In the genomic region with DNA sequence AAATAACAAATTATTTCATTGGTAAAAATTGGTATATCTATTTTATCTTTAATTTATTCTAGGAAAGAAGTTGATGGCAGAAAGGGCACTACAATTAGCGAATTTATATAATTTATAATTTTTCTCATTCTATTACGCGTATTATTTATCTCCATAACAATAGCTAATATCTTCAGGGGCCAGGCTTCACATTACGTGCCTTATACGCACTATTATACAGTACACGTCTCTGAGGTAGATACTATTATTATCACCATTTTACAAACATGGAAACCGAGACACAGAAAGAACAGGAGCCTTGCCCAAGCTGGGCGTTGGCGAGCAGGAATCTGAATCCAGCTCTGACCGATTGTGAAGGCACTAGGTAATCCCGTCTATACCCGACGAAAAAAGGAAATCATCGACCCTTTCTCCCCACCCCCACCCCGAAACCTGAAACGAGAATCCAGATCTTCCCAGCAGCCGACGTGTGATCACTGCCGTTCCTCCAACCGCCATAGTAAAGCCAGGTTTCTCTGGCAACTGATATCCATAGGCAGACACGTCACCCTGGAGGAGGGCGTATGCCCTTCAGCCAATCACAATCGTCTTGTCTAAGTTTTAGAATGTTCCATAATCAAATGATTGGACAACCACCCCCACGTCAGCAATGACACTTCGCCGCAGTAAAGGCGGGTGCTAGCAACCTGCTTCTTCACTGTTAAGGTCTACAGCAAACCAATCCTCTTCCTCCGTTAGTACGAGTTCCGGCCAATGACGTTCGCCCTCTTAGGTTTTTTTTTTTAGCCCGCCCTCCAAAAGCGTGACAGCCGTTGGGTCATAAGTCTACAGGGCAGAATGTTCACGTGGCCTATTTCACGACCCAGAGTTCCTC, we compare ENCODE assay signal across 8 cellular contexts. TPM values are rescaled to one million over a fixed set of nuclear protein-coding genes. Genes with fewer than 3 reads are reported as not detected.
DNase-seq lines count a peak whose midpoint lies in the region; ATAC-seq lines count a peak whose summit lies in the region.

A gene with protein sequence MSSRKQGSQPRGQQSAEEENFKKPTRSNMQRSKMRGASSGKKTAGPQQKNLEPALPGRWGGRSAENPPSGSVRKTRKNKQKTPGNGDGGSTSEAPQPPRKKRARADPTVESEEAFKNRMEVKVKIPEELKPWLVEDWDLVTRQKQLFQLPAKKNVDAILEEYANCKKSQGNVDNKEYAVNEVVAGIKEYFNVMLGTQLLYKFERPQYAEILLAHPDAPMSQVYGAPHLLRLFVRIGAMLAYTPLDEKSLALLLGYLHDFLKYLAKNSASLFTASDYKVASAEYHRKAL (minus strand): TSS at position 501 of the 874 bp plus-strand sequence. CDS start 9,672 bp downstream, outside the sequence.

- CTCF ChIA-PET in activated CD4-positive, alpha-beta T cell treated with anti-CD3 and anti-CD28 coated beads, Interleukin-2, amount 10 ng/mL, durations not matched to agents 7 days and 5 days (lab: Charles Lee), result interaction anchor here (0.7 to 1.1 kb wide), 4 partner anchors 9 to 450 kb away, joined by 3 to 4 read pairs (median 3); no protein-coding TSS in a partner anchor

- DNase-seq in NCI-H69 (lab: John Stamatoyannopoulos, UW) (peak; percentile 98), left lobe of liver (ENCODE audit: low spot score) (peak; percentile 89)
- DNase-seq in activated CD4-positive, alpha-beta T cell treated with anti-CD3 and anti-CD28 coated beads, Interleukin-2, amount 10 ng/mL, durations not matched to agents 7 days and 5 days, result peak; percentile 92
- peak; percentile 76 for DNase-seq in stimulated activated CD4-positive, alpha-beta T cell treated with anti-CD3 and anti-CD28 coated beads, Interleukin-4, amount 100 ng/mL, for 1 hour

- H3K9ac ChIP-seq in BLaER1 treated with 17β-estradiol and CSF1 and Interleukin-3, amounts not matched to agents 10 nM and 100 nM, result peak within 1 kb of the TSS; percentile 83 to 93 (median 88)

- intact Hi-C loops in dendritic cell treated with granulocyte-macrophage colony-stimulating factor and Interleukin-4, amounts not matched to agents 40 ng/mL and 50 ng/mL, for 4 days (cut with micrococcal nuclease), result loop anchor here (5.0 to 10.0 kb wide), 4 partner anchors 59 to 468 kb away; a partner anchor contains a TSS

- H3K4me3 ChIP-seq in BLaER1 treated with 17β-estradiol and CSF1 and Interleukin-3, amounts not matched to agents 10 nM and 100 nM, result peak within 1 kb of the TSS; percentile 63 to 77 (median 70)

- no peaks in the 10 kb centered on the region for H3K27me3 Mint-ChIP-seq in activated CD4-positive, alpha-beta T cell treated with anti-CD3 and anti-CD28 coated beads, Interleukin-2, amount 10 ng/mL, durations not matched to agents 7 days and 5 days
- H3K27me3 Mint-ChIP-seq in dendritic cell treated with granulocyte-macrophage colony-stimulating factor and Interleukin-4, amounts not matched to agents 40 ng/mL and 50 ng/mL, for 4 days, result no peaks in the 10 kb centered on the region

- H3K27ac Mint-ChIP-seq in activated CD4-positive, alpha-beta T cell treated with anti-CD3 and anti-CD28 coated beads, Interleukin-2, amount 10 ng/mL, durations not matched to agents 7 days and 5 days, result peak within 1 kb of the TSS; percentile 89
- H3K27ac Mint-ChIP-seq in dendritic cell treated with granulocyte-macrophage colony-stimulating factor and Interleukin-4, amounts not matched to agents 40 ng/mL and 50 ng/mL, for 4 days, result no peak within 1 kb of the TSS

- peaks cover 9% of the 10 kb centered on the region for H3K4me1 Mint-ChIP-seq in activated CD4-positive, alpha-beta T cell treated with anti-CD3 and anti-CD28 coated beads, Interleukin-2, amount 10 ng/mL, durations not matched to agents 7 days and 5 days
- H3K4me1 Mint-ChIP-seq in dendritic cell treated with granulocyte-macrophage colony-stimulating factor and Interleukin-4, amounts not matched to agents 40 ng/mL and 50 ng/mL, for 4 days (ENCODE audit: low read depth), result peaks cover 4% of the 10 kb centered on the region

- POLR2A ChIA-PET in activated CD4-positive, alpha-beta T cell treated with anti-CD3 and anti-CD28 coated beads, Interleukin-2, amount 10 ng/mL, durations not matched to agents 7 days and 5 days (lab: Charles Lee), result no interaction called here

- H3K4me3 Mint-ChIP-seq in activated CD4-positive, alpha-beta T cell treated with anti-CD3 and anti-CD28 coated beads, Interleukin-2, amount 10 ng/mL, durations not matched to agents 7 days and 5 days, result no peak within 1 kb of the TSS
- H3K4me3 Mint-ChIP-seq in dendritic cell treated with granulocyte-macrophage colony-stimulating factor and Interleukin-4, amounts not matched to agents 40 ng/mL and 50 ng/mL, for 4 days, result peak within 1 kb of the TSS; percentile 64

- H3K27ac ChIP-seq in BLaER1 treated with 17β-estradiol and CSF1 and Interleukin-3, amounts not matched to agents 10 nM and 100 nM, result peak within 1 kb of the TSS; percentile 86 to 94 (median 92)

- peaks cover 13% of the 10 kb centered on the region for H3K36me3 Mint-ChIP-seq in activated CD4-positive, alpha-beta T cell treated with anti-CD3 and anti-CD28 coated beads, Interleukin-2, amount 10 ng/mL, durations not matched to agents 7 days and 5 days (ENCODE audit: low read depth)
- peaks cover 8% of the 10 kb centered on the region for H3K36me3 Mint-ChIP-seq in dendritic cell treated with granulocyte-macrophage colony-stimulating factor and Interleukin-4, amounts not matched to agents 40 ng/mL and 50 ng/mL, for 4 days (ENCODE audit: low read depth)

- no peaks in the 10 kb centered on the region for H3K27me3 ChIP-seq in BLaER1 treated with 17β-estradiol and CSF1 and Interleukin-3, amounts not matched to agents 10 nM and 100 nM

- H3K4me1 ChIP-seq in BLaER1 treated with 17β-estradiol and CSF1 and Interleukin-3, amounts not matched to agents 10 nM and 100 nM, result peaks cover 0 to 15% (median 6%) of the 10 kb centered on the region in 10 experiments; a peak in 9 of 20 replicates

- peaks cover 0 to 26% (median 15%) of the 10 kb centered on the region in 11 experiments; a peak in 13 of 22 replicates for H4K20me1 ChIP-seq in BLaER1 treated with 17β-estradiol and CSF1 and Interleukin-3, amounts not matched to agents 10 nM and 100 nM

- peaks cover 0 to 5% (median 0%) of the 10 kb centered on the region in 11 experiments; a peak in 1 of 22 replicates for H3K9me3 ChIP-seq in BLaER1 treated with 17β-estradiol and CSF1 and Interleukin-3, amounts not matched to agents 10 nM and 100 nM (replicated peaks in 1 of 11)

- peak; percentile 89 for ATAC-seq in GM19328 (IDR thresholded peaks at IDR 0.05; ENCODE audit: unreplicated experiment)
- peak; percentile 89 for ATAC-seq in HG03520 (IDR thresholded peaks at IDR 0.05; ENCODE audit: unreplicated experiment)
- ATAC-seq in left lobe of liver, result peak; percentile 84

- H3K36me3 ChIP-seq in BLaER1 treated with 17β-estradiol and CSF1 and Interleukin-3, amounts not matched to agents 10 nM and 100 nM, result peaks cover 13 to 38% (median 29%) of the 10 kb centered on the region in 11 experiments

- H3K9me3 Mint-ChIP-seq in activated CD4-positive, alpha-beta T cell treated with anti-CD3 and anti-CD28 coated beads, Interleukin-2, amount 10 ng/mL, durations not matched to agents 7 days and 5 days, result no peaks in the 10 kb centered on the region
- H3K9me3 Mint-ChIP-seq in dendritic cell treated with granulocyte-macrophage colony-stimulating factor and Interleukin-4, amounts not matched to agents 40 ng/mL and 50 ng/mL, for 4 days, result no peaks in the 10 kb centered on the region

- H3K4me2 ChIP-seq in BLaER1 treated with 17β-estradiol and CSF1 and Interleukin-3, amounts not matched to agents 10 nM and 100 nM, result peak within 1 kb of the TSS; percentile 39 to 70 (median 59)

RNA-seq across cellular contexts. Expression of the gene that starts here (rescaled TPM):
- total RNA-seq in activated CD4-positive, alpha-beta T cell treated with anti-CD3 and anti-CD28 coated beads, Interleukin-2, amount 10 ng/mL, durations not matched to agents 7 days and 5 days, result 100 to 1,000 TPM; 122 to 126 TPM
- total RNA-seq in left lobe of liver, result 133 TPM

Comparison
In these comparisons a context has a peak if more than half of its experiments do, and no peak if none do; other contexts are left out.
1. Peak in every context shown above with its lines: DNase-seq, ATAC-seq, H3K4me3 ChIP-seq and H3K27ac ChIP-seq.